9 cellular contexts compared by ENCODE assay signal in genomic region chr6:149990109-149990671, GRCh38. TPM values are rescaled to one million over a fixed set of nuclear protein-coding genes. Genes with fewer than 3 reads are reported as not detected.
DNase-seq lines count a peak whose midpoint lies in the region; ATAC-seq and TF ChIP-seq lines count a peak whose summit lies in the region.
"Had no signal": no experiment of that assay in that cellular context is flagged by ENCODE, and none has a peak within 500 bp of the region (broad histone marks: within the 10 kb centered on the region; RNA-seq: fewer than 3 reads in every experiment).

No MANE protein-coding gene starts in this region.

- TF ChIP-seq POLR2A in esophagus squamous epithelium (IDR thresholded peaks at IDR 0.05) = no peak

- no peak for DNase-seq in activated CD4-positive, alpha-beta T cell treated with anti-CD3 and anti-CD28 coated beads, Interleukin-2, amount 10 ng/mL, durations not matched to agents 24 days and 14 days
- DNase-seq in activated CD4-positive, alpha-beta T cell treated with anti-CD3 and anti-CD28 coated beads, Interleukin-2, amount 50 U/mL, for 1 hour = no peak
- DNase-seq in SJCRH30 (no peak), fibroblast of lung (ENCODE audit: low read depth in 2 of 2) (no peak), esophagus squamous epithelium (lab: John Stamatoyannopoulos, UW) (no peak), Ammon's horn (ENCODE audit: low spot score) (no peak)
- DNase-seq in stimulated activated effector memory CD8-positive, alpha-beta T cell treated with anti-CD3 and anti-CD28 coated beads, Interleukin-12 subunit alpha, Interleukin-12 subunit beta, amount 100 ng/mL, for 72 hours (ENCODE audit: low spot score in 2 of 2) = no peak
- DNase-seq: activated CD4-positive, alpha-beta T cell treated with anti-CD3 and anti-CD28 coated beads for 4 hours had no signal

- H3K36me3 Mint-ChIP-seq in activated CD4-positive, alpha-beta T cell treated with anti-CD3 and anti-CD28 coated beads, Interleukin-2, amount 10 ng/mL, durations not matched to agents 24 days and 14 days (ENCODE audit: low read depth) = peaks cover 9% of the 10 kb centered on the region
- H3K36me3 Mint-ChIP-seq in stimulated activated effector memory CD8-positive, alpha-beta T cell treated with anti-CD3 and anti-CD28 coated beads, Interleukin-12 subunit alpha, Interleukin-12 subunit beta, amount 100 ng/mL, for 72 hours = peaks cover 6% of the 10 kb centered on the region

- WGBS in esophagus squamous epithelium, 2 donors = 3 to 7% methylated on average over 27 to 35 of the region's 39 CpGs

- no peak for TF ChIP-seq CTCF in fibroblast of lung (conservative IDR thresholded peaks at IDR 0.05 in 1 of 2, IDR thresholded peaks at IDR 0.05 in 1 of 2; ENCODE audit: low read depth in 1 of 2, low read length in 2 of 2)
- no peak for TF ChIP-seq CTCF in esophagus squamous epithelium (IDR thresholded peaks at IDR 0.05)

- H3K4me3 ChIP-seq in SJCRH30 (peak overlapping the region; percentile 53), fibroblast of lung (replicated peaks in 1 of 4; ENCODE audit: control extremely low read depth in 1 of 4, insufficient read depth in 1 of 4, low read depth in 3 of 4, low read length in 4 of 4) (no peak overlapping the region), esophagus squamous epithelium (peak overlapping the region in 2 of 4 donors; percentile 30 to 58)

- H3K9me3 Mint-ChIP-seq in activated CD4-positive, alpha-beta T cell treated with anti-CD3 and anti-CD28 coated beads, Interleukin-2, amount 10 ng/mL, durations not matched to agents 24 days and 14 days = peaks cover 11% of the 10 kb centered on the region
- H3K9me3 Mint-ChIP-seq in stimulated activated effector memory CD8-positive, alpha-beta T cell treated with anti-CD3 and anti-CD28 coated beads, Interleukin-12 subunit alpha, Interleukin-12 subunit beta, amount 100 ng/mL, for 72 hours = peaks cover 5% of the 10 kb centered on the region

- peaks cover 94% of the 10 kb centered on the region for H3K27me3 Mint-ChIP-seq in activated CD4-positive, alpha-beta T cell treated with anti-CD3 and anti-CD28 coated beads, Interleukin-2, amount 10 ng/mL, durations not matched to agents 24 days and 14 days

- H3K4me1 Mint-ChIP-seq in activated CD4-positive, alpha-beta T cell treated with anti-CD3 and anti-CD28 coated beads, Interleukin-2, amount 10 ng/mL, durations not matched to agents 24 days and 14 days = peaks cover 37% of the 10 kb centered on the region
- H3K4me1 Mint-ChIP-seq in stimulated activated effector memory CD8-positive, alpha-beta T cell treated with anti-CD3 and anti-CD28 coated beads, Interleukin-12 subunit alpha, Interleukin-12 subunit beta, amount 100 ng/mL, for 72 hours = peaks cover 45% of the 10 kb centered on the region

- H3K27ac Mint-ChIP-seq in activated CD4-positive, alpha-beta T cell treated with anti-CD3 and anti-CD28 coated beads, Interleukin-2, amount 10 ng/mL, durations not matched to agents 24 days and 14 days = peak overlapping the region; percentile 54
- H3K27ac Mint-ChIP-seq in stimulated activated effector memory CD8-positive, alpha-beta T cell treated with anti-CD3 and anti-CD28 coated beads, Interleukin-12 subunit alpha, Interleukin-12 subunit beta, amount 100 ng/mL, for 72 hours = no peak overlapping the region

- no peak overlapping the region for H3K9ac ChIP-seq in fibroblast of lung (ENCODE audit: insufficient read depth, low read length)

- no peaks in the 10 kb centered on the region; the same call in 1 of the 2 replicates for H3K9me3 ChIP-seq in SJCRH30 (replicated peaks)
- H3K9me3 ChIP-seq in fibroblast of lung (ENCODE audit: control insufficient read depth, insufficient read depth, low read depth, low read length) = no peaks in the 10 kb centered on the region
- peaks cover 0 to 18% (median 7%) of the 10 kb centered on the region in 3 donors for H3K9me3 ChIP-seq in esophagus squamous epithelium

- H3K27ac ChIP-seq in SJCRH30 (no peak overlapping the region), fibroblast of lung (ENCODE audit: insufficient read depth, low read length) (no peak overlapping the region), esophagus squamous epithelium (no peak overlapping the region)

- H3K4me2 ChIP-seq in fibroblast of lung (ENCODE audit: extremely low read depth, insufficient read depth, low read length) = peak overlapping the region; percentile 63

- H3K4me1 ChIP-seq in SJCRH30 (peaks cover 6% of the 10 kb centered on the region; the same call in 1 of the 2 replicates), fibroblast of lung (ENCODE audit: control insufficient read depth, extremely low read depth, insufficient read depth, low read length) (no peaks in the 10 kb centered on the region), esophagus squamous epithelium (peaks cover 14 to 25% (median 16%) of the 10 kb centered on the region in 3 donors)

- peak overlapping the region; percentile 87 for H3K4me3 Mint-ChIP-seq in activated CD4-positive, alpha-beta T cell treated with anti-CD3 and anti-CD28 coated beads, Interleukin-2, amount 10 ng/mL, durations not matched to agents 24 days and 14 days
- peak overlapping the region; percentile 71 for H3K4me3 Mint-ChIP-seq in stimulated activated effector memory CD8-positive, alpha-beta T cell treated with anti-CD3 and anti-CD28 coated beads, Interleukin-12 subunit alpha, Interleukin-12 subunit beta, amount 100 ng/mL, for 72 hours

- H4K20me1 ChIP-seq in fibroblast of lung (ENCODE audit: control insufficient read depth, extremely low read depth, insufficient read depth, low read length) = no peaks in the 10 kb centered on the region

- H3K79me2 ChIP-seq in fibroblast of lung (ENCODE audit: control insufficient read depth, insufficient read depth, low read length) = no peaks in the 10 kb centered on the region

- H3K27me3 ChIP-seq in SJCRH30 (peaks cover 40% of the 10 kb centered on the region; the same call in 1 of the 2 replicates), fibroblast of lung (ENCODE audit: control insufficient read depth, insufficient read depth, low read length) (peaks cover 66% of the 10 kb centered on the region), esophagus squamous epithelium (peaks cover 23 to 100% (median 56%) of the 10 kb centered on the region in 4 donors)

- H3K36me3 ChIP-seq in SJCRH30 (no peaks in the 10 kb centered on the region), fibroblast of lung (ENCODE audit: control insufficient read depth, insufficient read depth, low read length) (no peaks in the 10 kb centered on the region), esophagus squamous epithelium (no peaks in the 10 kb centered on the region)

- H2AFZ ChIP-seq in fibroblast of lung (ENCODE audit: low read length) = no peak overlapping the region

- intact Hi-C loops in activated CD4-positive, alpha-beta T cell treated with anti-CD3 and anti-CD28 coated beads, Interleukin-2, amount 10 ng/mL, durations not matched to agents 24 days and 14 days (cut with micrococcal nuclease) = loop anchor here (1.0 to 2.0 kb wide), 2 partner anchors 33 to 51 kb away; no protein-coding TSS in a partner anchor
- intact Hi-C loops in esophagus squamous epithelium (cut with DNase I) = no loop called here

- no peak for ATAC-seq in stimulated activated effector memory CD8-positive, alpha-beta T cell treated with anti-CD3 and anti-CD28 coated beads, Interleukin-12 subunit alpha, Interleukin-12 subunit beta, amount 100 ng/mL, for 72 hours
- no peak for ATAC-seq in GM18519 (IDR thresholded peaks at IDR 0.05; ENCODE audit: low FRiP score, unreplicated experiment)

RNA-seq across cellular contexts. Expression of gene ULBP1, which starts 26.4 kb away (rescaled TPM):
- 0.49 and 0.76 TPM in 2 replicates for total RNA-seq in activated CD4-positive, alpha-beta T cell treated with anti-CD3 and anti-CD28 coated beads, Interleukin-2, amount 10 ng/mL, durations not matched to agents 24 days and 14 days
- total RNA-seq in SJCRH30 (2014; rRNA removed; shearing (Covaris generic)) = 0.99 and 1.7 TPM in 2 replicates
- total RNA-seq in fibroblast of lung (0.26 and 0.83 TPM in 2 replicates), esophagus squamous epithelium (under 1 TPM in 2 of 4 donors, not detected in 2; 0.26 to 0.27 TPM)
- polyA plus RNA-seq in fibroblast of lung = 1.1 and 2.1 TPM in 2 replicates
- polyA plus RNA-seq in fibroblast of lung (2012) = 0.89 and 1.5 TPM in 2 replicates
- 1.5 TPM in 1 of 2 replicates, not detected in the other for polyA minus RNA-seq in fibroblast of lung (ENCODE audit: low replicate concordance)

RNA-seq across cellular contexts. Expression of gene RAET1L, which starts 35.1 kb away (rescaled TPM):
- total RNA-seq in activated CD4-positive, alpha-beta T cell treated with anti-CD3 and anti-CD28 coated beads, Interleukin-2, amount 10 ng/mL, durations not matched to agents 24 days and 14 days = not detected in 2 replicates
- not detected in 2 replicates for total RNA-seq in SJCRH30 (2014; rRNA removed; shearing (Covaris generic))
- total RNA-seq in fibroblast of lung = not detected in 2 replicates
- polyA plus RNA-seq in fibroblast of lung = not detected in 2 replicates
- not detected in 2 replicates for polyA plus RNA-seq in fibroblast of lung (2012)
- not detected in 2 replicates for polyA minus RNA-seq in fibroblast of lung (ENCODE audit: low replicate concordance)
- total RNA-seq in esophagus squamous epithelium = 10 to 100 TPM; 14.5 to 99.5 (median 62.5) TPM

RNA-seq across cellular contexts. Expression of gene ULBP2, which starts 48.4 kb away (rescaled TPM):
- total RNA-seq in activated CD4-positive, alpha-beta T cell treated with anti-CD3 and anti-CD28 coated beads, Interleukin-2, amount 10 ng/mL, durations not matched to agents 24 days and 14 days = 0.40 and 0.47 TPM in 2 replicates
- 2.7 and 2.9 TPM in 2 replicates for total RNA-seq in SJCRH30 (2014; rRNA removed; shearing (Covaris generic))
- total RNA-seq in fibroblast of lung = 1.0 and 1.8 TPM in 2 replicates
- polyA plus RNA-seq in fibroblast of lung = 6.9 and 10.0 TPM in 2 replicates
- 4.3 and 6.1 TPM in 2 replicates for polyA plus RNA-seq in fibroblast of lung (2012)
- polyA minus RNA-seq in fibroblast of lung (ENCODE audit: low replicate concordance) = 1.7 and 3.3 TPM in 2 replicates
- total RNA-seq in esophagus squamous epithelium = 10 to 100 TPM in 1 of 4 donors, 1 to 10 TPM in 3; 2.9 to 11.1 (median 4.6) TPM

Comparison
In these comparisons a context has a peak if more than half of its experiments do, and no peak if none do; other contexts are left out.
1. RNA of gene RAET1L, which starts 35.1 kb away (total RNA-seq): 14.5 to 99.5 TPM in esophagus squamous epithelium; not detected in SJCRH30, not detected in activated CD4-positive, alpha-beta T cell treated with anti-CD3 and anti-CD28 coated beads, Interleukin-2, amount 10 ng/mL, durations not matched to agents 24 days and 14 days and not detected in fibroblast of lung; every median in the first group is over 10 times any median in the second.